In the genomic region with DNA sequence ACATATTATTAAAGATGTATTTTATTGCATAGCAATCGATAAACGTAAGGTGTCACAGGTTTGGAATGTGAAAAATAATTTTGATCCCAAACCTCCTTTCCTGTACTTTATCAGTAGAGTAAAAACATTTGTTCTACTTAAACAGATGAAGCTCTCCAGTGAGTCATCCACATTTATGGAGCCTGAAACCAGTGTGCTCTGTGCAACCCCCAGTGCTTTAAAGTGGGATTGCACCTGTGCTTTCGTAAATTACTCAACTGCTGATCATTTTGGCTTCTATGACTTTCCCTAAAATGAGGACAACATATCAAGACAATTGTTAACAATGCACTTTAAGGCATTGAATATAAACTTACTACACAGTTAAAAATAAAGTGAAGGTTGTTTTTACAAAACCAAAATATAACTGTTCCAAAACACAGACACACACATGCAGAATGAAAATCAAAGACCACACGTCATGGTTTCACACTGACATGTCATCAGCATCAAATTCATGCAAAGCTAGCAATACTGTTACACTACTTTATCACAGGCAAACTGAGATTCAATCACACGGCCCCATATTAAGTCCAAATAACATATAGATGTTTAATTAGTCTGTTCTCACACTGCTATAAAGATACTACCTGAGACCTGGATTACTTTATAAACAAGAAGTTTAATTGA, we compare ENCODE assay signal across 8 cellular contexts. TPM values are rescaled to one million over a fixed set of nuclear protein-coding genes. Genes with fewer than 3 reads are reported as not detected.
DNase-seq lines count a peak whose midpoint lies in the region; ATAC-seq and TF ChIP-seq lines count a peak whose summit lies in the region.
"Had no signal": no experiment of that assay in that cellular context is flagged by ENCODE, and none has a peak within 500 bp of the region (broad histone marks: within the 10 kb centered on the region; RNA-seq: fewer than 3 reads in every experiment).

No MANE protein-coding gene starts in this region.

- H3K27ac Mint-ChIP-seq in activated T-helper 17 cell treated with anti-CD3 and anti-CD28 coated beads, Interleukin-2, amount 50 U/mL, for 72 hours = peak overlapping the region; percentile 11

- H3K9me3 Mint-ChIP-seq in activated T-helper 17 cell treated with anti-CD3 and anti-CD28 coated beads, Interleukin-2, amount 50 U/mL, for 72 hours = peaks cover 9% of the 10 kb centered on the region

- TF ChIP-seq POLR2A in tibial nerve (IDR thresholded peaks at IDR 0.05) = no peak

- peak; percentile 91 for ATAC-seq in activated T-helper 17 cell treated with anti-CD3 and anti-CD28 coated beads, Interleukin-2, amount 50 U/mL, for 72 hours (replicated peaks)

- H3K4me3 ChIP-seq in GM06990 (replicated peaks; ENCODE audit: low read depth, low read length) (no peak overlapping the region), tibial nerve (no peak overlapping the region)
- H3K4me3 ChIP-seq: skin epidermis had no signal

- H3K27me3 Mint-ChIP-seq in activated T-helper 17 cell treated with anti-CD3 and anti-CD28 coated beads, Interleukin-2, amount 50 U/mL, for 72 hours = no peaks in the 10 kb centered on the region

- no peak for TF ChIP-seq EP300 in tibial nerve (IDR thresholded peaks at IDR 0.05)

- H3K9me3 ChIP-seq in tibial nerve = peaks cover 0 to 22% (median 0%) of the 10 kb centered on the region in 4 donors

- no peak overlapping the region for H3K27ac ChIP-seq in tibial nerve
- H3K27ac ChIP-seq: skin epidermis had no signal

- H3K27me3 ChIP-seq in GM06990 (replicated peaks; ENCODE audit: control insufficient read depth, insufficient read depth, low read length) (no peaks in the 10 kb centered on the region), tibial nerve (no peaks in the 10 kb centered on the region)

- TF ChIP-seq CTCF in GM06990 (IDR thresholded peaks at IDR 0.05; ENCODE audit: insufficient read depth, low read length, poor library complexity, severe bottlenecking) (peak; percentile 2), tibial nerve (IDR thresholded peaks at IDR 0.05) (peak in 4 of 5 experiments; percentile 12 to 32 (median 24))

- peaks cover 70% of the 10 kb centered on the region for H3K36me3 Mint-ChIP-seq in activated T-helper 17 cell treated with anti-CD3 and anti-CD28 coated beads, Interleukin-2, amount 50 U/mL, for 72 hours (ENCODE audit: low read depth)

- WGBS in tibial nerve, 2 donors = 82 to 91% methylated on average over 5 of the region's 5 CpGs

- H3K4me1 Mint-ChIP-seq in activated T-helper 17 cell treated with anti-CD3 and anti-CD28 coated beads, Interleukin-2, amount 50 U/mL, for 72 hours = peaks cover 27% of the 10 kb centered on the region

- no peaks in the 10 kb centered on the region for H3K4me1 ChIP-seq in tibial nerve

- H3K4me3 Mint-ChIP-seq in activated T-helper 17 cell treated with anti-CD3 and anti-CD28 coated beads, Interleukin-2, amount 50 U/mL, for 72 hours = peak overlapping the region; percentile 26

- DNase-seq in GM06990 (ENCODE audit: extremely low read depth, insufficient read length) = no peak
- peak; percentile 64 for DNase-seq in HuH-7 (ENCODE audit: low spot score)
- DNase-seq in iris pigment epithelial cell (ENCODE audit: low read depth) = peak; percentile 84
- no peak for DNase-seq in tibial nerve (ENCODE audit: low spot score in 2 of 2)
- no peak for DNase-seq in NCI-H1092 (lab: John Stamatoyannopoulos, UW)
- no peak for DNase-seq in hippocampal formation (lab: John Stamatoyannopoulos, UW)

- H3K36me3 ChIP-seq in GM06990 (ENCODE audit: control insufficient read depth, insufficient read depth, low read length) (peaks cover 29% of the 10 kb centered on the region), tibial nerve (peaks cover 0 to 96% (median 4%) of the 10 kb centered on the region in 3 donors)

RNA-seq across cellular contexts. Expression of gene TMEM18, which starts 9.7 kb away (rescaled TPM):
- 10 to 100 TPM; 35.4 to 36.6 TPM for total RNA-seq in activated T-helper 17 cell treated with anti-CD3 and anti-CD28 coated beads, Interleukin-2, amount 50 U/mL, for 72 hours
- total RNA-seq in tibial nerve = 10 to 100 TPM; 20.1 to 44.1 (median 23.4) TPM

Comparison
In these comparisons a context has a peak if more than half of its experiments do, and no peak if none do; other contexts are left out.
1. DNase-seq: peak in HuH-7 (single experiment) and iris pigment epithelial cell (single experiment); none in GM06990 (single experiment), tibial nerve (0 of 2), NCI-H1092 (single experiment) and hippocampal formation (0 of 2).